9 cellular contexts compared by ENCODE assay signal in genomic region chr6:141103246-141103645, GRCh38.
DNase-seq lines count a peak whose midpoint lies in the region; ATAC-seq and TF ChIP-seq lines count a peak whose summit lies in the region.
"Had no signal": no experiment of that assay in that cellular context is flagged by ENCODE, and none has a peak within 500 bp of the region (broad histone marks: within the 10 kb centered on the region; RNA-seq: fewer than 3 reads in every experiment).

No MANE protein-coding gene starts in this region.

- H3K4me3 ChIP-seq in SK-N-MC = no peak overlapping the region

- H3K27ac Mint-ChIP-seq in nephron progenitor cell = no peak overlapping the region

- ATAC-seq in GM18517 (IDR thresholded peaks at IDR 0.05; ENCODE audit: unreplicated experiment) (no peak), GM18873 (IDR thresholded peaks at IDR 0.05; ENCODE audit: low FRiP score, unreplicated experiment) (no peak), HG03108 (IDR thresholded peaks at IDR 0.05; ENCODE audit: unreplicated experiment) (no peak)

- peaks cover 7% of the 10 kb centered on the region for H3K9me3 Mint-ChIP-seq in nephron progenitor cell

- no peaks in the 10 kb centered on the region for H3K36me3 ChIP-seq in SK-N-MC (ENCODE audit: insufficient read depth, low read length)

- H3K4me3 Mint-ChIP-seq in nephron progenitor cell = no peak overlapping the region

- H3K9ac ChIP-seq in SK-N-MC (ENCODE audit: insufficient read length) = no peak overlapping the region

- no peaks in the 10 kb centered on the region for H3K36me3 Mint-ChIP-seq in nephron progenitor cell (ENCODE audit: low read depth)

- DNase-seq in Daoy (ENCODE audit: low read depth) (peak; percentile 57), NCI-H1092 (lab: John Stamatoyannopoulos, UW) (peak; percentile 18), SK-N-MC (ENCODE audit: low read depth, low spot score) (no peak), foreskin melanocyte (peak; percentile 88), nephron progenitor cell (no peak)
- DNase-seq: activated naive CD4-positive, alpha-beta T cell treated with anti-CD3 and anti-CD28 coated beads, Interleukin-2, amount 50 U/mL, for 16 hours had no signal

- H3K27me3 Mint-ChIP-seq in nephron progenitor cell (ENCODE audit: low read depth, poor library complexity) = no peaks in the 10 kb centered on the region

- peak overlapping the region; percentile 43; the same call in 1 of the 2 replicates for H3K27ac ChIP-seq in SK-N-MC

- H3K9me3 ChIP-seq in SK-N-MC (ENCODE audit: low read depth, low read length) = no peaks in the 10 kb centered on the region

- no peak for TF ChIP-seq CTCF in nephron progenitor cell (IDR thresholded peaks at IDR 0.05)

- peaks cover 14% of the 10 kb centered on the region for H3K4me1 Mint-ChIP-seq in nephron progenitor cell

Comparison
In these comparisons a context has a peak if more than half of its experiments do, and no peak if none do; other contexts are left out.
1. DNase-seq: peak in Daoy (single experiment), NCI-H1092 (single experiment) and foreskin melanocyte (single experiment); none in SK-N-MC (single experiment) and nephron progenitor cell (single experiment).